ENCODE assay signal across 3 cellular contexts in genomic region chr3:32862247-32863013, GRCh38.
TF ChIP-seq lines count a peak whose summit lies in the region.

No MANE protein-coding gene starts in this region.

TF ChIP-seq in HepG2, 621 proteins besides CTCF, POLR2A, EP300 and RAD21:
- TF ChIP-seq GATAD1 (CRISPR knock-in tag; IDR thresholded peaks at IDR 0.05) (no peak), ZNF232 (CRISPR knock-in tag; IDR thresholded peaks at IDR 0.05; ENCODE audit: borderline replicate concordance) (no peak)

TF ChIP-seq in H1, 55 proteins besides CTCF, POLR2A, EP300 and RAD21 (continues in another document):
- TF ChIP-seq, protein P1, sequence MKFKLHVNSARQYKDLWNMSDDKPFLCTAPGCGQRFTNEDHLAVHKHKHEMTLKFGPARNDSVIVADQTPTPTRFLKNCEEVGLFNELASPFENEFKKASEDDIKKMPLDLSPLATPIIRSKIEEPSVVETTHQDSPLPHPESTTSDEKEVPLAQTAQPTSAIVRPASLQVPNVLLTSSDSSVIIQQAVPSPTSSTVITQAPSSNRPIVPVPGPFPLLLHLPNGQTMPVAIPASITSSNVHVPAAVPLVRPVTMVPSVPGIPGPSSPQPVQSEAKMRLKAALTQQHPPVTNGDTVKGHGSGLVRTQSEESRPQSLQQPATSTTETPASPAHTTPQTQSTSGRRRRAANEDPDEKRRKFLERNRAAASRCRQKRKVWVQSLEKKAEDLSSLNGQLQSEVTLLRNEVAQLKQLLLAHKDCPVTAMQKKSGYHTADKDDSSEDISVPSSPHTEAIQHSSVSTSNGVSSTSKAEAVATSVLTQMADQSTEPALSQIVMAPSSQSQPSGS (IDR thresholded peaks at IDR 0.05; ENCODE audit: low read length): no peak
- TF ChIP-seq POLR2AphosphoS5 (IDR thresholded peaks at IDR 0.05; ENCODE audit: low read depth, low read length): no peak
- TF ChIP-seq E2F6 (IDR thresholded peaks at IDR 0.05): no peak
- TF ChIP-seq CHD1 (IDR thresholded peaks at IDR 0.05; ENCODE audit: low read depth, low read length): no peak
- no peak for TF ChIP-seq JUND (IDR thresholded peaks at IDR 0.05; ENCODE audit: low read length)
- TF ChIP-seq TAF7 (optimal IDR thresholded peaks at IDR 0.05; ENCODE audit: borderline replicate concordance, low read depth, low read length): no peak
- TF ChIP-seq HDAC6 (IDR thresholded peaks at IDR 0.05; ENCODE audit: low read depth, low read length): no peak
- no peak for TF ChIP-seq EZH2 (IDR thresholded peaks at IDR 0.05; ENCODE audit: low read depth, low read length, severe bottlenecking)
- no peak for TF ChIP-seq YY1 (IDR thresholded peaks at IDR 0.05; ENCODE audit: low read depth, low read length)
- TF ChIP-seq GTF2F1 (IDR thresholded peaks at IDR 0.05; ENCODE audit: borderline replicate concordance, low read depth, low read length): no peak
- no peak for TF ChIP-seq MAFK (IDR thresholded peaks at IDR 0.05; ENCODE audit: low read depth, low read length)
- TF ChIP-seq SIN3A (conservative IDR thresholded peaks at IDR 0.05 in 1 of 2, IDR thresholded peaks at IDR 0.05 in 1 of 2; ENCODE audit: low read depth in 1 of 2, low read length in 2 of 2): no peak
- TF ChIP-seq ASH2L (IDR thresholded peaks at IDR 0.05; ENCODE audit: low read length): no peak
- no peak for TF ChIP-seq SIRT6 (IDR thresholded peaks at IDR 0.05; ENCODE audit: low read length)

TF ChIP-seq in SK-N-SH treated with all-trans-retinoic acid at 6 μM for 48 hours, 23 proteins besides CTCF, POLR2A, EP300 and RAD21:
- TF ChIP-seq ARNTL (CRISPR knock-in tag; IDR thresholded peaks at IDR 0.05; ENCODE audit: borderline replicate concordance, low read depth): no peak
- no peak for TF ChIP-seq ZFP30 (CRISPR knock-in tag; IDR thresholded peaks at IDR 0.05)
- TF ChIP-seq OSR1 (CRISPR knock-in tag; IDR thresholded peaks at IDR 0.05): no peak
- no peak for TF ChIP-seq ZNF8 (CRISPR knock-in tag; IDR thresholded peaks at IDR 0.05)
- no peak for TF ChIP-seq ZNF70 (CRISPR knock-in tag; IDR thresholded peaks at IDR 0.05)
- TF ChIP-seq, protein P2, sequence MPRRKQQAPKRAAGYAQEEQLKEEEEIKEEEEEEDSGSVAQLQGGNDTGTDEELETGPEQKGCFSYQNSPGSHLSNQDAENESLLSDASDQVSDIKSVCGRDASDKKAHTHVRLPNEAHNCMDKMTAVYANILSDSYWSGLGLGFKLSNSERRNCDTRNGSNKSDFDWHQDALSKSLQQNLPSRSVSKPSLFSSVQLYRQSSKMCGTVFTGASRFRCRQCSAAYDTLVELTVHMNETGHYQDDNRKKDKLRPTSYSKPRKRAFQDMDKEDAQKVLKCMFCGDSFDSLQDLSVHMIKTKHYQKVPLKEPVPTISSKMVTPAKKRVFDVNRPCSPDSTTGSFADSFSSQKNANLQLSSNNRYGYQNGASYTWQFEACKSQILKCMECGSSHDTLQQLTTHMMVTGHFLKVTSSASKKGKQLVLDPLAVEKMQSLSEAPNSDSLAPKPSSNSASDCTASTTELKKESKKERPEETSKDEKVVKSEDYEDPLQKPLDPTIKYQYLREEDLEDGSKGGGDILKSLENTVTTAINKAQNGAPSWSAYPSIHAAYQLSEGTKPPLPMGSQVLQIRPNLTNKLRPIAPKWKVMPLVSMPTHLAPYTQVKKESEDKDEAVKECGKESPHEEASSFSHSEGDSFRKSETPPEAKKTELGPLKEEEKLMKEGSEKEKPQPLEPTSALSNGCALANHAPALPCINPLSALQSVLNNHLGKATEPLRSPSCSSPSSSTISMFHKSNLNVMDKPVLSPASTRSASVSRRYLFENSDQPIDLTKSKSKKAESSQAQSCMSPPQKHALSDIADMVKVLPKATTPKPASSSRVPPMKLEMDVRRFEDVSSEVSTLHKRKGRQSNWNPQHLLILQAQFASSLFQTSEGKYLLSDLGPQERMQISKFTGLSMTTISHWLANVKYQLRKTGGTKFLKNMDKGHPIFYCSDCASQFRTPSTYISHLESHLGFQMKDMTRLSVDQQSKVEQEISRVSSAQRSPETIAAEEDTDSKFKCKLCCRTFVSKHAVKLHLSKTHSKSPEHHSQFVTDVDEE (CRISPR knock-in tag; IDR thresholded peaks at IDR 0.05): no peak
- TF ChIP-seq PATZ1 (CRISPR knock-in tag; IDR thresholded peaks at IDR 0.05; ENCODE audit: borderline replicate concordance): no peak
- TF ChIP-seq TCF4 (CRISPR knock-in tag; IDR thresholded peaks at IDR 0.05; ENCODE audit: borderline replicate concordance): no peak
- no peak for TF ChIP-seq CSRNP3 (CRISPR knock-in tag; IDR thresholded peaks at IDR 0.05)
- TF ChIP-seq SNAI2 (CRISPR knock-in tag; IDR thresholded peaks at IDR 0.05): no peak
- TF ChIP-seq ZNF565 (CRISPR knock-in tag; conservative IDR thresholded peaks at IDR 0.05; ENCODE audit: low read depth): no peak
- TF ChIP-seq ESRRG (CRISPR knock-in tag; IDR thresholded peaks at IDR 0.05): no peak
- no peak for TF ChIP-seq GLIS3 (CRISPR knock-in tag; IDR thresholded peaks at IDR 0.05)
- no peak for TF ChIP-seq POU6F1 (CRISPR knock-in tag; IDR thresholded peaks at IDR 0.05; ENCODE audit: borderline replicate concordance, low read depth)
- no peak for TF ChIP-seq BACH2 (CRISPR knock-in tag; IDR thresholded peaks at IDR 0.05; ENCODE audit: borderline replicate concordance)
- no peak for TF ChIP-seq ZFP3 (CRISPR knock-in tag; IDR thresholded peaks at IDR 0.05)
- no peak for TF ChIP-seq RARB (CRISPR knock-in tag; IDR thresholded peaks at IDR 0.05)
- TF ChIP-seq, protein P3, sequence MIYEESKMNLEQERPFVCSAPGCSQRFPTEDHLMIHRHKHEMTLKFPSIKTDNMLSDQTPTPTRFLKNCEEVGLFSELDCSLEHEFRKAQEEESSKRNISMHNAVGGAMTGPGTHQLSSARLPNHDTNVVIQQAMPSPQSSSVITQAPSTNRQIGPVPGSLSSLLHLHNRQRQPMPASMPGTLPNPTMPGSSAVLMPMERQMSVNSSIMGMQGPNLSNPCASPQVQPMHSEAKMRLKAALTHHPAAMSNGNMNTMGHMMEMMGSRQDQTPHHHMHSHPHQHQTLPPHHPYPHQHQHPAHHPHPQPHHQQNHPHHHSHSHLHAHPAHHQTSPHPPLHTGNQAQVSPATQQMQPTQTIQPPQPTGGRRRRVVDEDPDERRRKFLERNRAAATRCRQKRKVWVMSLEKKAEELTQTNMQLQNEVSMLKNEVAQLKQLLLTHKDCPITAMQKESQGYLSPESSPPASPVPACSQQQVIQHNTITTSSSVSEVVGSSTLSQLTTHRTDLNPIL (CRISPR knock-in tag; IDR thresholded peaks at IDR 0.05; ENCODE audit: low read depth): no peak
- no peak for TF ChIP-seq PPARA (CRISPR knock-in tag; IDR thresholded peaks at IDR 0.05; ENCODE audit: borderline replicate concordance)
